15 cellular contexts compared by ENCODE assay signal in the genomic region with DNA sequence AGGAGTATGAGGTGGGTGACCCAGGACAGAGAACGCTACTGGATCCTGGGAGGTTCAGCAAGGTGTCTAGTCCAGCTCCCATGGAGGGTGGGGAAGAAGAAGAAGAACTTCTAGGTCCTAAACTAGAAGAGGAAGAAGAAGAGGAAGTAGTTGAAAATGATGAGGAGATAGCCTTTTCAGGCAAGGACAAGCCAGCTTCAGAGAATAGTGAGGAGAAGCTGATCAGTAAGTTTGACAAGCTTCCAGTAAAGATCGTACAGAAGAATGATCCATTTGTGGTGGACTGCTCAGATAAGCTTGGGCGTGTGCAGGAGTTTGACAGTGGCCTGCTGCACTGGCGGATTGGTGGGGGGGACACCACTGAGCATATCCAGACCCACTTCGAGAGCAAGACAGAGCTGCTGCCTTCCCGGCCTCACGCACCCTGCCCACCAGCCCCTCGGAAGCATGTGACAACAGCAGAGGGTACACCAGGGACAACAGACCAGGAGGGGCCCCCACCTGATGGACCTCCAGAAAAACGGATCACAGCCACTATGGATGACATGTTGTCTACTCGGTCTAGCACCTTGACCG.
DNase-seq lines count a peak whose midpoint lies in the region; ATAC-seq and TF ChIP-seq lines count a peak whose summit lies in the region.
"Had no signal": no experiment of that assay in that cellular context is flagged by ENCODE, and none has a peak within 500 bp of the region (broad histone marks: within the 10 kb centered on the region; RNA-seq: fewer than 3 reads in every experiment).

No MANE protein-coding gene starts in this region.

- peak overlapping the region; percentile 8 for H3K27ac ChIP-seq in substantia nigra (ENCODE audit: low read depth, low read length, poor library complexity, severe bottlenecking)
- H3K27ac ChIP-seq: body of pancreas, lower lobe of right lung, SJCRH30, WERI-Rb-1 had no signal

- DNase-seq in activated naive CD4-positive, alpha-beta T cell treated with Interleukin-2 at 50 U/mL for 16 hours: no peak
- peak; percentile 23 for DNase-seq in SKM-1 (lab: John Stamatoyannopoulos, UW; ENCODE audit: unreplicated experiment)
- DNase-seq in central memory CD8-positive, alpha-beta T cell (ENCODE audit: low spot score in 2 of 2): no peak
- no peak for DNase-seq in substantia nigra (lab: John Stamatoyannopoulos, UW)
- DNase-seq in COR-L47 (lab: John Stamatoyannopoulos, UW): no peak
- DNase-seq in NK-92 treated with Interleukin-12 subunit alpha and Interleukin-12 subunit beta, amount 100 ng/mL, for 24 hours (lab: John Stamatoyannopoulos, UW): no peak
- DNase-seq: activated T-cell treated with anti-CD3 and anti-CD28 coated beads, Interleukin-2, amount 50 U/mL, for 1 hour; body of pancreas; DMS53; lower lobe of right lung; SJCRH30; small intestine; WERI-Rb-1 had no signal

- peaks cover 23% of the 10 kb centered on the region for H3K36me3 Mint-ChIP-seq in activated naive CD4-positive, alpha-beta T cell treated with anti-CD3 and anti-CD28 coated beads, Interleukin-2, amount 50 U/mL, for 24 hours
- H3K36me3 Mint-ChIP-seq in central memory CD8-positive, alpha-beta T cell (ENCODE audit: insufficient read depth): peaks cover 73% of the 10 kb centered on the region

- no peaks in the 10 kb centered on the region for H3K27me3 Mint-ChIP-seq in activated naive CD4-positive, alpha-beta T cell treated with anti-CD3 and anti-CD28 coated beads, Interleukin-2, amount 50 U/mL, for 24 hours
- H3K27me3 Mint-ChIP-seq in central memory CD8-positive, alpha-beta T cell: no peaks in the 10 kb centered on the region

- peak overlapping the region; percentile 10 for H3K27ac Mint-ChIP-seq in activated naive CD4-positive, alpha-beta T cell treated with anti-CD3 and anti-CD28 coated beads, Interleukin-2, amount 50 U/mL, for 24 hours
- H3K27ac Mint-ChIP-seq in central memory CD8-positive, alpha-beta T cell (ENCODE audit: low read depth): peak overlapping the region; percentile 71

- no peak overlapping the region for H3K4me3 Mint-ChIP-seq in activated naive CD4-positive, alpha-beta T cell treated with anti-CD3 and anti-CD28 coated beads, Interleukin-2, amount 50 U/mL, for 24 hours
- no peak overlapping the region for H3K4me3 Mint-ChIP-seq in central memory CD8-positive, alpha-beta T cell

- no peak for ATAC-seq in central memory CD8-positive, alpha-beta T cell (replicated peaks; ENCODE audit: extremely low read depth, poor library complexity, severe bottlenecking)
- ATAC-seq in SK-N-SH treated with all-trans-retinoic acid at 6 μM for 48 hours: no peak
- ATAC-seq: lower lobe of right lung had no signal

- H3K9me3 Mint-ChIP-seq in activated naive CD4-positive, alpha-beta T cell treated with anti-CD3 and anti-CD28 coated beads, Interleukin-2, amount 50 U/mL, for 24 hours: no peaks in the 10 kb centered on the region
- H3K9me3 Mint-ChIP-seq in central memory CD8-positive, alpha-beta T cell: no peaks in the 10 kb centered on the region

- peaks cover 43% of the 10 kb centered on the region for H3K4me1 Mint-ChIP-seq in activated naive CD4-positive, alpha-beta T cell treated with anti-CD3 and anti-CD28 coated beads, Interleukin-2, amount 50 U/mL, for 24 hours
- peaks cover 34% of the 10 kb centered on the region for H3K4me1 Mint-ChIP-seq in central memory CD8-positive, alpha-beta T cell

TF ChIP-seq in SK-N-SH treated with all-trans-retinoic acid at 6 μM for 48 hours, 23 proteins besides CTCF, POLR2A, EP300 and RAD21 (continues in another document):
- TF ChIP-seq ARNTL (CRISPR knock-in tag; IDR thresholded peaks at IDR 0.05; ENCODE audit: borderline replicate concordance, low read depth) (no peak), BACH2 (CRISPR knock-in tag; IDR thresholded peaks at IDR 0.05; ENCODE audit: borderline replicate concordance) (no peak), TCF4 (CRISPR knock-in tag; IDR thresholded peaks at IDR 0.05; ENCODE audit: borderline replicate concordance) (no peak), RARB (CRISPR knock-in tag; IDR thresholded peaks at IDR 0.05) (no peak), ZC3H10 (CRISPR knock-in tag; IDR thresholded peaks at IDR 0.05) (no peak), TOX (CRISPR knock-in tag; IDR thresholded peaks at IDR 0.05; ENCODE audit: borderline replicate concordance) (no peak), ESRRG (CRISPR knock-in tag; IDR thresholded peaks at IDR 0.05) (no peak), ZNF8 (CRISPR knock-in tag; IDR thresholded peaks at IDR 0.05) (no peak)
- TF ChIP-seq, protein P1, sequence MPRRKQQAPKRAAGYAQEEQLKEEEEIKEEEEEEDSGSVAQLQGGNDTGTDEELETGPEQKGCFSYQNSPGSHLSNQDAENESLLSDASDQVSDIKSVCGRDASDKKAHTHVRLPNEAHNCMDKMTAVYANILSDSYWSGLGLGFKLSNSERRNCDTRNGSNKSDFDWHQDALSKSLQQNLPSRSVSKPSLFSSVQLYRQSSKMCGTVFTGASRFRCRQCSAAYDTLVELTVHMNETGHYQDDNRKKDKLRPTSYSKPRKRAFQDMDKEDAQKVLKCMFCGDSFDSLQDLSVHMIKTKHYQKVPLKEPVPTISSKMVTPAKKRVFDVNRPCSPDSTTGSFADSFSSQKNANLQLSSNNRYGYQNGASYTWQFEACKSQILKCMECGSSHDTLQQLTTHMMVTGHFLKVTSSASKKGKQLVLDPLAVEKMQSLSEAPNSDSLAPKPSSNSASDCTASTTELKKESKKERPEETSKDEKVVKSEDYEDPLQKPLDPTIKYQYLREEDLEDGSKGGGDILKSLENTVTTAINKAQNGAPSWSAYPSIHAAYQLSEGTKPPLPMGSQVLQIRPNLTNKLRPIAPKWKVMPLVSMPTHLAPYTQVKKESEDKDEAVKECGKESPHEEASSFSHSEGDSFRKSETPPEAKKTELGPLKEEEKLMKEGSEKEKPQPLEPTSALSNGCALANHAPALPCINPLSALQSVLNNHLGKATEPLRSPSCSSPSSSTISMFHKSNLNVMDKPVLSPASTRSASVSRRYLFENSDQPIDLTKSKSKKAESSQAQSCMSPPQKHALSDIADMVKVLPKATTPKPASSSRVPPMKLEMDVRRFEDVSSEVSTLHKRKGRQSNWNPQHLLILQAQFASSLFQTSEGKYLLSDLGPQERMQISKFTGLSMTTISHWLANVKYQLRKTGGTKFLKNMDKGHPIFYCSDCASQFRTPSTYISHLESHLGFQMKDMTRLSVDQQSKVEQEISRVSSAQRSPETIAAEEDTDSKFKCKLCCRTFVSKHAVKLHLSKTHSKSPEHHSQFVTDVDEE (CRISPR knock-in tag; IDR thresholded peaks at IDR 0.05): no peak
- TF ChIP-seq, protein P2, sequence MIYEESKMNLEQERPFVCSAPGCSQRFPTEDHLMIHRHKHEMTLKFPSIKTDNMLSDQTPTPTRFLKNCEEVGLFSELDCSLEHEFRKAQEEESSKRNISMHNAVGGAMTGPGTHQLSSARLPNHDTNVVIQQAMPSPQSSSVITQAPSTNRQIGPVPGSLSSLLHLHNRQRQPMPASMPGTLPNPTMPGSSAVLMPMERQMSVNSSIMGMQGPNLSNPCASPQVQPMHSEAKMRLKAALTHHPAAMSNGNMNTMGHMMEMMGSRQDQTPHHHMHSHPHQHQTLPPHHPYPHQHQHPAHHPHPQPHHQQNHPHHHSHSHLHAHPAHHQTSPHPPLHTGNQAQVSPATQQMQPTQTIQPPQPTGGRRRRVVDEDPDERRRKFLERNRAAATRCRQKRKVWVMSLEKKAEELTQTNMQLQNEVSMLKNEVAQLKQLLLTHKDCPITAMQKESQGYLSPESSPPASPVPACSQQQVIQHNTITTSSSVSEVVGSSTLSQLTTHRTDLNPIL (CRISPR knock-in tag; IDR thresholded peaks at IDR 0.05; ENCODE audit: low read depth): no peak
- TF ChIP-seq, protein P3, sequence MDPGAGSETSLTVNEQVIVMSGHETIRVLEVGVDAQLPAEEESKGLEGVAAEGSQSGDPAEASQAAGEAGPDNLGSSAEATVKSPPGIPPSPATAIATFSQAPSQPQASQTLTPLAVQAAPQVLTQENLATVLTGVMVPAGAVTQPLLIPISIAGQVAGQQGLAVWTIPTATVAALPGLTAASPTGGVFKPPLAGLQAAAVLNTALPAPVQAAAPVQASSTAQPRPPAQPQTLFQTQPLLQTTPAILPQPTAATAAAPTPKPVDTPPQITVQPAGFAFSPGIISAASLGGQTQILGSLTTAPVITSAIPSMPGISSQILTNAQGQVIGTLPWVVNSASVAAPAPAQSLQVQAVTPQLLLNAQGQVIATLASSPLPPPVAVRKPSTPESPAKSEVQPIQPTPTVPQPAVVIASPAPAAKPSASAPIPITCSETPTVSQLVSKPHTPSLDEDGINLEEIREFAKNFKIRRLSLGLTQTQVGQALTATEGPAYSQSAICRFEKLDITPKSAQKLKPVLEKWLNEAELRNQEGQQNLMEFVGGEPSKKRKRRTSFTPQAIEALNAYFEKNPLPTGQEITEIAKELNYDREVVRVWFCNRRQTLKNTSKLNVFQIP (CRISPR knock-in tag; IDR thresholded peaks at IDR 0.05; ENCODE audit: borderline replicate concordance, low read depth): no peak
- TF ChIP-seq, protein P4, sequence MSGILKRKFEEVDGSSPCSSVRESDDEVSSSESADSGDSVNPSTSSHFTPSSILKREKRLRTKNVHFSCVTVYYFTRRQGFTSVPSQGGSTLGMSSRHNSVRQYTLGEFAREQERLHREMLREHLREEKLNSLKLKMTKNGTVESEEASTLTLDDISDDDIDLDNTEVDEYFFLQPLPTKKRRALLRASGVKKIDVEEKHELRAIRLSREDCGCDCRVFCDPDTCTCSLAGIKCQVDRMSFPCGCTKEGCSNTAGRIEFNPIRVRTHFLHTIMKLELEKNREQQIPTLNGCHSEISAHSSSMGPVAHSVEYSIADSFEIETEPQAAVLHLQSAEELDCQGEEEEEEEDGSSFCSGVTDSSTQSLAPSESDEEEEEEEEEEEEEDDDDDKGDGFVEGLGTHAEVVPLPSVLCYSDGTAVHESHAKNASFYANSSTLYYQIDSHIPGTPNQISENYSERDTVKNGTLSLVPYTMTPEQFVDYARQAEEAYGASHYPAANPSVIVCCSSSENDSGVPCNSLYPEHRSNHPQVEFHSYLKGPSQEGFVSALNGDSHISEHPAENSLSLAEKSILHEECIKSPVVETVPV (CRISPR knock-in tag; IDR thresholded peaks at IDR 0.05): no peak
